1 cellular context compared by ENCODE assay signal in the genomic region with DNA sequence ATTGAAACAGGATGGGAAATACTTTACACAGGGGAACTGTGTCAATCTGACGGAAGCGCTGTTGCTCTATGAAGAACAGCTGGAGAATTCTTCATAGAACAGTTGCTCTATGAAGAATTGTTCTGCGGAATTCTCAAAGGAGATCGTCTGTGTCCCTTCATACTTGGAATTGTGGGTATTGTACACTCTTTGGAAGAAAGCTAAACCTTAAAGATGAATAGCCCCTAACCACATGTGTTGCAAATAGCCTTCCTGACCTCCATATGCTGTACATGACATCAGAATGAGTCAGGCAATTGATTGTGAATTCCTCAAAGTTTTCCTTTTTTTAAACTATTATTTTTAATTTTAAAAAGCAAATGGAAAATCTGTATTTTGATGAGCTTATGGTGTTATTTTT.
TF ChIP-seq lines count a peak whose summit lies in the region.

No MANE protein-coding gene starts in this region.

TF ChIP-seq in SK-N-SH treated with all-trans-retinoic acid at 6 μM for 48 hours, 23 proteins besides CTCF, POLR2A, EP300 and RAD21 (continued from another document):
- TF ChIP-seq, protein P1, sequence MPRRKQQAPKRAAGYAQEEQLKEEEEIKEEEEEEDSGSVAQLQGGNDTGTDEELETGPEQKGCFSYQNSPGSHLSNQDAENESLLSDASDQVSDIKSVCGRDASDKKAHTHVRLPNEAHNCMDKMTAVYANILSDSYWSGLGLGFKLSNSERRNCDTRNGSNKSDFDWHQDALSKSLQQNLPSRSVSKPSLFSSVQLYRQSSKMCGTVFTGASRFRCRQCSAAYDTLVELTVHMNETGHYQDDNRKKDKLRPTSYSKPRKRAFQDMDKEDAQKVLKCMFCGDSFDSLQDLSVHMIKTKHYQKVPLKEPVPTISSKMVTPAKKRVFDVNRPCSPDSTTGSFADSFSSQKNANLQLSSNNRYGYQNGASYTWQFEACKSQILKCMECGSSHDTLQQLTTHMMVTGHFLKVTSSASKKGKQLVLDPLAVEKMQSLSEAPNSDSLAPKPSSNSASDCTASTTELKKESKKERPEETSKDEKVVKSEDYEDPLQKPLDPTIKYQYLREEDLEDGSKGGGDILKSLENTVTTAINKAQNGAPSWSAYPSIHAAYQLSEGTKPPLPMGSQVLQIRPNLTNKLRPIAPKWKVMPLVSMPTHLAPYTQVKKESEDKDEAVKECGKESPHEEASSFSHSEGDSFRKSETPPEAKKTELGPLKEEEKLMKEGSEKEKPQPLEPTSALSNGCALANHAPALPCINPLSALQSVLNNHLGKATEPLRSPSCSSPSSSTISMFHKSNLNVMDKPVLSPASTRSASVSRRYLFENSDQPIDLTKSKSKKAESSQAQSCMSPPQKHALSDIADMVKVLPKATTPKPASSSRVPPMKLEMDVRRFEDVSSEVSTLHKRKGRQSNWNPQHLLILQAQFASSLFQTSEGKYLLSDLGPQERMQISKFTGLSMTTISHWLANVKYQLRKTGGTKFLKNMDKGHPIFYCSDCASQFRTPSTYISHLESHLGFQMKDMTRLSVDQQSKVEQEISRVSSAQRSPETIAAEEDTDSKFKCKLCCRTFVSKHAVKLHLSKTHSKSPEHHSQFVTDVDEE (CRISPR knock-in tag; IDR thresholded peaks at IDR 0.05) = no peak
- no peak for TF ChIP-seq ZNF565 (CRISPR knock-in tag; conservative IDR thresholded peaks at IDR 0.05; ENCODE audit: low read depth)
- TF ChIP-seq ZFP3 (CRISPR knock-in tag; IDR thresholded peaks at IDR 0.05) = no peak
